15 cellular contexts compared by ENCODE assay signal in genomic region chr5:124702442-124703024, GRCh38. TPM values are rescaled to one million over a fixed set of nuclear protein-coding genes. Genes with fewer than 3 reads are reported as not detected.
A peak's percentile ranks its signal among the peaks of the same experiment; 100 is the strongest.
DNase-seq lines count a peak whose midpoint lies in the region; ATAC-seq and TF ChIP-seq lines count a peak whose summit lies in the region.
"Had no signal": no experiment of that assay in that cellular context is flagged by ENCODE, and none has a peak within 500 bp of the region (broad histone marks: within the 10 kb centered on the region; RNA-seq: fewer than 3 reads in every experiment).

No MANE protein-coding gene starts in this region.

- H3K79me2 ChIP-seq in DOHH2 (ENCODE audit: control insufficient read depth, low read length) = peaks cover 89% of the 10 kb centered on the region

- H3K9me2 ChIP-seq in DOHH2 (replicated peaks; ENCODE audit: control insufficient read depth, low read length) = no peaks in the 10 kb centered on the region

- CTCF ChIA-PET in activated CD8-positive, alpha-beta T cell treated with anti-CD3 and anti-CD28 coated beads for 36 hours (lab: Charles Lee) = no interaction called here

- no peaks in the 10 kb centered on the region for H4K20me1 ChIP-seq in DOHH2 (ENCODE audit: control insufficient read depth, insufficient read depth, low read depth, low read length)

- no peaks in the 10 kb centered on the region for H3K27me3 ChIP-seq in DOHH2 (ENCODE audit: control insufficient read depth, low read length)
- H3K27me3 ChIP-seq: dorsolateral prefrontal cortex had no signal

- no peaks in the 10 kb centered on the region for H3K27me3 Mint-ChIP-seq in mesothelial cell of epicardium (ENCODE audit: low read depth)
- no peaks in the 10 kb centered on the region for H3K27me3 Mint-ChIP-seq in activated CD8-positive, alpha-beta T cell treated with anti-CD3 and anti-CD28 coated beads for 36 hours
- H3K27me3 Mint-ChIP-seq: activated T-helper 17 cell treated with anti-CD3 and anti-CD28 coated beads, Interleukin-2, amount 50 U/mL, for 72 hours had no signal

- no peaks in the 10 kb centered on the region for H3K9me3 ChIP-seq in DOHH2 (ENCODE audit: control insufficient read depth, insufficient read depth, low read length)
- H3K9me3 ChIP-seq: psoas muscle had no signal

- TF ChIP-seq CTCF in DOHH2 (IDR thresholded peaks at IDR 0.05; ENCODE audit: low read depth, low read length, poor library complexity, severe bottlenecking) (no peak), mesothelial cell of epicardium (IDR thresholded peaks at IDR 0.05; ENCODE audit: unreplicated experiment) (no peak)
- TF ChIP-seq CTCF in activated CD8-positive, alpha-beta T cell treated with anti-CD3 and anti-CD28 coated beads for 36 hours (IDR thresholded peaks at IDR 0.05) = no peak

- H3K4me3 Mint-ChIP-seq in mesothelial cell of epicardium = no peak overlapping the region
- H3K4me3 Mint-ChIP-seq in activated CD8-positive, alpha-beta T cell treated with anti-CD3 and anti-CD28 coated beads for 36 hours = no peak overlapping the region
- H3K4me3 Mint-ChIP-seq: activated T-helper 17 cell treated with anti-CD3 and anti-CD28 coated beads, Interleukin-2, amount 50 U/mL, for 72 hours; stimulated activated effector memory CD8-positive, alpha-beta T cell treated with anti-CD3 and anti-CD28 coated beads, Interleukin-12 subunit alpha, Interleukin-12 subunit beta, amount 100 ng/mL, for 72 hours; T-helper 1 cell treated with Interleukin-12 subunit alpha and Interleukin-12 subunit beta and Interleukin-4 antibody, amounts not matched to agents 30 μg/mL and 1 μg/mL, for 36 hours had no signal

- H3K4me1 Mint-ChIP-seq in mesothelial cell of epicardium = peaks cover 92% of the 10 kb centered on the region
- H3K4me1 Mint-ChIP-seq in activated CD8-positive, alpha-beta T cell treated with anti-CD3 and anti-CD28 coated beads for 36 hours (ENCODE audit: low read depth) = no peaks in the 10 kb centered on the region
- H3K4me1 Mint-ChIP-seq: activated T-helper 17 cell treated with anti-CD3 and anti-CD28 coated beads, Interleukin-2, amount 50 U/mL, for 72 hours; stimulated activated effector memory CD8-positive, alpha-beta T cell treated with anti-CD3 and anti-CD28 coated beads, Interleukin-12 subunit alpha, Interleukin-12 subunit beta, amount 100 ng/mL, for 72 hours had no signal

- ATAC-seq in GM21528 (IDR thresholded peaks at IDR 0.05; ENCODE audit: low FRiP score, unreplicated experiment) = peak; percentile 30
- ATAC-seq in activated CD8-positive, alpha-beta T cell treated with anti-CD3 and anti-CD28 coated beads for 36 hours = no peak
- ATAC-seq: activated T-helper 17 cell treated with anti-CD3 and anti-CD28 coated beads, Interleukin-2, amount 50 U/mL, for 72 hours; psoas muscle; stimulated activated effector memory CD8-positive, alpha-beta T cell treated with anti-CD3 and anti-CD28 coated beads, Interleukin-12 subunit alpha, Interleukin-12 subunit beta, amount 100 ng/mL, for 72 hours had no signal

- peak overlapping the region; percentile 98 for H3K27ac ChIP-seq in DOHH2 (ENCODE audit: low read depth, low read length)
- H3K27ac ChIP-seq: psoas muscle had no signal

- peaks cover 46% of the 10 kb centered on the region for H3F3A ChIP-seq in DOHH2 (ENCODE audit: control insufficient read depth, insufficient read depth)

- intact Hi-C loops in activated CD8-positive, alpha-beta T cell treated with anti-CD3 and anti-CD28 coated beads for 36 hours (cut with micrococcal nuclease) = no loop called here

- H3K4me3 ChIP-seq in DOHH2 (ENCODE audit: low read length) = peak overlapping the region; percentile 77
- H3K4me3 ChIP-seq: psoas muscle had no signal

- in situ Hi-C loops in ACHN (cut with HindIII; ENCODE audit: low pct_ligation_motif_present, low pct_unique_long_range_greater_than_20kb, low sequenced_read_pairs) = no loop called here

- H3K4me1 ChIP-seq in DOHH2 (ENCODE audit: control insufficient read depth, low read length) = peaks cover 98% of the 10 kb centered on the region

- H3K9me3 Mint-ChIP-seq in mesothelial cell of epicardium = no peaks in the 10 kb centered on the region
- H3K9me3 Mint-ChIP-seq in activated CD8-positive, alpha-beta T cell treated with anti-CD3 and anti-CD28 coated beads for 36 hours = no peaks in the 10 kb centered on the region
- H3K9me3 Mint-ChIP-seq: activated T-helper 17 cell treated with anti-CD3 and anti-CD28 coated beads, Interleukin-2, amount 50 U/mL, for 72 hours; T-helper 1 cell treated with Interleukin-12 subunit alpha and Interleukin-12 subunit beta and Interleukin-4 antibody, amounts not matched to agents 30 μg/mL and 1 μg/mL, for 36 hours had no signal

- POLR2A ChIA-PET in activated CD8-positive, alpha-beta T cell treated with anti-CD3 and anti-CD28 coated beads for 36 hours (lab: Charles Lee) = interaction anchor here (0.6 kb wide), 1 partner anchor 257 kb away, joined by 3 read pairs; no protein-coding TSS in a partner anchor

- peak overlapping the region; percentile 97 for H3K4me2 ChIP-seq in DOHH2 (ENCODE audit: low read length)

- DNase-seq in NAMALWA (ENCODE audit: low spot score) (peak; percentile 37), mesothelial cell of epicardium (ENCODE audit: low spot score in 2 of 2, unreplicated experiment in 2 of 2) (no peak), NCI-H226 (no peak), ACHN (no peak)
- no peak for DNase-seq in activated CD4-positive, alpha-beta T cell treated with anti-CD3 and anti-CD28 coated beads for 48 hours
- no peak for DNase-seq in activated CD8-positive, alpha-beta T cell treated with anti-CD3 and anti-CD28 coated beads for 36 hours
- DNase-seq: activated CD4-positive, alpha-beta T cell treated with anti-CD3 and anti-CD28 coated beads, Interleukin-2, amount 50 U/mL, for 4 hours; dorsolateral prefrontal cortex; NCI-H1048; psoas muscle had no signal

- H3K36me3 ChIP-seq in DOHH2 (ENCODE audit: control insufficient read depth, low read length) = peaks cover 34% of the 10 kb centered on the region

- H3K36me3 Mint-ChIP-seq in mesothelial cell of epicardium = peaks cover 5% of the 10 kb centered on the region
- no peaks in the 10 kb centered on the region for H3K36me3 Mint-ChIP-seq in activated CD8-positive, alpha-beta T cell treated with anti-CD3 and anti-CD28 coated beads for 36 hours (ENCODE audit: low read depth)
- H3K36me3 Mint-ChIP-seq: stimulated activated effector memory CD8-positive, alpha-beta T cell treated with anti-CD3 and anti-CD28 coated beads, Interleukin-12 subunit alpha, Interleukin-12 subunit beta, amount 100 ng/mL, for 72 hours had no signal

- peak overlapping the region; percentile 67 for H3K27ac Mint-ChIP-seq in mesothelial cell of epicardium
- no peak overlapping the region for H3K27ac Mint-ChIP-seq in activated CD8-positive, alpha-beta T cell treated with anti-CD3 and anti-CD28 coated beads for 36 hours
- H3K27ac Mint-ChIP-seq: activated T-helper 17 cell treated with anti-CD3 and anti-CD28 coated beads, Interleukin-2, amount 50 U/mL, for 72 hours; stimulated activated effector memory CD8-positive, alpha-beta T cell treated with anti-CD3 and anti-CD28 coated beads, Interleukin-12 subunit alpha, Interleukin-12 subunit beta, amount 100 ng/mL, for 72 hours; T-helper 1 cell treated with Interleukin-12 subunit alpha and Interleukin-12 subunit beta and Interleukin-4 antibody, amounts not matched to agents 30 μg/mL and 1 μg/mL, for 36 hours had no signal

RNA-seq across cellular contexts. Expression of gene ZNF608, which starts 43.9 kb away (rescaled TPM):
- 31.8 to 35.0 TPM (median 34.3 TPM) in 3 replicates for total RNA-seq in mesothelial cell of epicardium
- not detected for total RNA-seq in activated CD8-positive, alpha-beta T cell treated with anti-CD3 and anti-CD28 coated beads for 36 hours
- total RNA-seq: activated T-helper 17 cell treated with anti-CD3 and anti-CD28 coated beads, Interleukin-2, amount 50 U/mL, for 72 hours had no signal

Comparison
In these comparisons a context has a peak if more than half of its experiments do, and no peak if none do; other contexts are left out.
1. RNA of gene ZNF608, which starts 43.9 kb away (total RNA-seq): 31.8 to 35.0 TPM in mesothelial cell of epicardium; not detected in activated CD8-positive, alpha-beta T cell treated with anti-CD3 and anti-CD28 coated beads for 36 hours; every median in the first group is over 10 times any median in the second.